10 cellular contexts compared by ENCODE assay signal in genomic region chr21:42609806-42610205, GRCh38. TPM values are rescaled to one million over a fixed set of nuclear protein-coding genes. Genes with fewer than 3 reads are reported as not detected.
DNase-seq lines count a peak whose midpoint lies in the region; ATAC-seq and TF ChIP-seq lines count a peak whose summit lies in the region.
"Had no signal": no experiment of that assay in that cellular context is flagged by ENCODE, and none has a peak within 500 bp of the region (broad histone marks: within the 10 kb centered on the region; RNA-seq: fewer than 3 reads in every experiment).

No MANE protein-coding gene starts in this region.

- H3K36me3 Mint-ChIP-seq in activated T-cell treated with anti-CD3 and anti-CD28 coated beads, Interleukin-2, amount 50 U/mL, for 72 hours (ENCODE audit: insufficient read depth in 2 of 2) = peaks cover 5 to 13% of the 10 kb centered on the region in 2 donors

- H3K9me3 Mint-ChIP-seq in activated T-cell treated with anti-CD3 and anti-CD28 coated beads, Interleukin-2, amount 50 U/mL, for 72 hours = peaks cover 7 to 11% of the 10 kb centered on the region in 2 donors

- peak; percentile 43 for DNase-seq in Daoy (ENCODE audit: low read depth)
- DNase-seq in activated T-cell treated with anti-CD3 and anti-CD28 coated beads, Interleukin-2, amount 50 U/mL, for 72 hours = peak; percentile 59 to 66
- peak; percentile 75 for DNase-seq in stimulated activated CD4-positive, alpha-beta T cell treated with anti-CD3 and anti-CD28 coated beads, Interleukin-1b, Interleukin-23, amount 100 ng/mL, for 48 hours
- no peak for DNase-seq in activated gamma-delta T cell (lab: John Stamatoyannopoulos, UW)
- DNase-seq in NK-92 (lab: John Stamatoyannopoulos, UW; ENCODE audit: unreplicated experiment) = no peak
- DNase-seq: DMS79, heart left ventricle had no signal

- TF ChIP-seq EP300 in Ishikawa (IDR thresholded peaks at IDR 0.05; ENCODE audit: borderline replicate concordance) = no peak

- peaks cover 24% of the 10 kb centered on the region for H3K4me1 Mint-ChIP-seq in activated T-cell treated with anti-CD3 and anti-CD28 coated beads, Interleukin-2, amount 50 U/mL, for 72 hours (ENCODE audit: low read depth)

- H3K4me3 Mint-ChIP-seq in activated T-cell treated with anti-CD3 and anti-CD28 coated beads, Interleukin-2, amount 50 U/mL, for 72 hours = peak overlapping the region in 1 of 2 donors; percentile 20

- no peak overlapping the region for H3K27ac Mint-ChIP-seq in activated T-cell treated with anti-CD3 and anti-CD28 coated beads, Interleukin-2, amount 50 U/mL, for 72 hours

- peak; percentile 59 to 72 for ATAC-seq in activated T-cell treated with anti-CD3 and anti-CD28 coated beads, Interleukin-2, amount 50 U/mL, for 72 hours (replicated peaks in 1 of 2)
- ATAC-seq in GM18858 (IDR thresholded peaks at IDR 0.05; ENCODE audit: unreplicated experiment) (no peak), HG03280 (IDR thresholded peaks at IDR 0.05; ENCODE audit: unreplicated experiment) (no peak)
- ATAC-seq: heart left ventricle had no signal

- no peaks in the 10 kb centered on the region for H3K27me3 Mint-ChIP-seq in activated T-cell treated with anti-CD3 and anti-CD28 coated beads, Interleukin-2, amount 50 U/mL, for 72 hours (ENCODE audit: low read depth)

- TF ChIP-seq RAD21 in Ishikawa (IDR thresholded peaks at IDR 0.05; ENCODE audit: low read depth) = no peak

TF ChIP-seq in Ishikawa, 13 proteins besides CTCF, POLR2A, EP300 and RAD21:
- TF ChIP-seq USF1 (IDR thresholded peaks at IDR 0.05) (peak; percentile 88), CEBPB (IDR thresholded peaks at IDR 0.05) (no peak), REST (IDR thresholded peaks at IDR 0.05; ENCODE audit: low read depth) (no peak), ZBTB7A (IDR thresholded peaks at IDR 0.05; ENCODE audit: low read depth) (no peak), FOXM1 (IDR thresholded peaks at IDR 0.05; ENCODE audit: borderline replicate concordance, low read depth) (no peak), EGR1 (IDR thresholded peaks at IDR 0.05) (no peak)
TF ChIP-seq in Ishikawa: peak in this region for 1.

RNA-seq across cellular contexts. Expression of gene PDE9A, which starts 43.6 kb away (rescaled TPM):
- 0.17 TPM in 1 of 2 replicates, not detected in the other for total RNA-seq in Daoy (2014; rRNA removed; shearing (Covaris generic))
- total RNA-seq in activated T-cell treated with anti-CD3 and anti-CD28 coated beads, Interleukin-2, amount 50 U/mL, for 72 hours = 10 to 100 TPM; 11.8 to 19.3 TPM

Comparison
In these comparisons a context has a peak if more than half of its experiments do, and no peak if none do; other contexts are left out.
1. DNase-seq: peak in Daoy (single experiment), activated T-cell treated with anti-CD3 and anti-CD28 coated beads, Interleukin-2, amount 50 U/mL, for 72 hours (2 of 2) and stimulated activated CD4-positive, alpha-beta T cell treated with anti-CD3 and anti-CD28 coated beads, Interleukin-1b, Interleukin-23, amount 100 ng/mL, for 48 hours (single experiment); none in activated gamma-delta T cell (single experiment) and NK-92 (single experiment).
2. ATAC-seq: peak in activated T-cell treated with anti-CD3 and anti-CD28 coated beads, Interleukin-2, amount 50 U/mL, for 72 hours (2 of 2); none in GM18858 (single experiment) and HG03280 (single experiment).
3. RNA of gene PDE9A, which starts 43.6 kb away (total RNA-seq): 11.8 to 19.3 TPM in activated T-cell treated with anti-CD3 and anti-CD28 coated beads, Interleukin-2, amount 50 U/mL, for 72 hours; 0.17 TPM in Daoy; every median in the first group is over 10 times any median in the second.